In genomic region chr10:33559105-33559504, GRCh38 we compare ENCODE assay signal across 14 cellular contexts.
DNase-seq lines count a peak whose midpoint lies in the region; ATAC-seq and TF ChIP-seq lines count a peak whose summit lies in the region.
"Had no signal": no experiment of that assay in that cellular context is flagged by ENCODE, and none has a peak within 500 bp of the region (broad histone marks: within the 10 kb centered on the region; RNA-seq: fewer than 3 reads in every experiment).

No MANE protein-coding gene starts in this region.

- peak; percentile 45 for ATAC-seq in left ventricle myocardium superior
- ATAC-seq: WTC11 had no signal

- H3K4me3 ChIP-seq in left ventricle myocardium inferior: no peak overlapping the region
- no peak overlapping the region for H3K4me3 ChIP-seq in fibroblast of the aortic adventitia (ENCODE audit: low read depth, low read length)
- H3K4me3 ChIP-seq: neural progenitor cell, Peyer's patch had no signal

- TF ChIP-seq CTCF in left ventricle myocardium inferior (IDR thresholded peaks at IDR 0.05; ENCODE audit: borderline replicate concordance) (no peak), RWPE1 (conservative IDR thresholded peaks at IDR 0.05; ENCODE audit: low read depth) (no peak), fibroblast of the aortic adventitia (IDR thresholded peaks at IDR 0.05; ENCODE audit: insufficient read depth, low read length) (peak; percentile 55)

- no peaks in the 10 kb centered on the region for H3K27me3 ChIP-seq in left ventricle myocardium inferior (ENCODE audit: low read depth)
- H3K27me3 ChIP-seq: neural progenitor cell, Peyer's patch had no signal

- H3K27ac ChIP-seq in left ventricle myocardium inferior (replicated peaks): no peak overlapping the region
- H3K27ac ChIP-seq in RWPE1: no peak overlapping the region; the same call in 1 of the 2 replicates
- H3K27ac ChIP-seq: C4-2B, neural progenitor cell, Peyer's patch had no signal

- no peaks in the 10 kb centered on the region for H3K9me3 ChIP-seq in left ventricle myocardium inferior (replicated peaks)
- H3K9me3 ChIP-seq: Peyer's patch had no signal

- CTCF ChIA-PET in RWPE1 (lab: Yijun Ruan, JAX): no interaction called here

- POLR2A ChIA-PET in RWPE1 (lab: Yijun Ruan, JAX; ENCODE audit: low non-redundant PET): no interaction called here

- no peak for DNase-seq in left ventricle myocardium superior
- no peak for DNase-seq in left ventricle myocardium inferior
- peak; percentile 84 for DNase-seq in RWPE1 (ENCODE audit: low spot score)
- peak; percentile 97 for DNase-seq in fibroblast of the aortic adventitia (ENCODE audit: low read depth)
- DNase-seq in NCI-H1436 (lab: John Stamatoyannopoulos, UW): no peak
- no peak for DNase-seq in NCI-H2227 (lab: John Stamatoyannopoulos, UW; ENCODE audit: unreplicated experiment)
- no peak for DNase-seq in GF-D8 (lab: John Stamatoyannopoulos, UW)
- DNase-seq in NCI-H1436 treated with DMSO at 0.1 percent for 48 hours (lab: John Stamatoyannopoulos, UW): no peak
- DNase-seq: activated naive CD4-positive, alpha-beta T cell treated with Interleukin-2 at 50 U/mL for 16 hours; effector CD8-positive, alpha-beta T cell; Peyer's patch had no signal

- intact Hi-C loops in left ventricle myocardium superior (cut with micrococcal nuclease) (no loop called here), left ventricle myocardium inferior (cut with micrococcal nuclease) (no loop called here)

- H3K36me3 ChIP-seq in left ventricle myocardium inferior: no peaks in the 10 kb centered on the region
- H3K36me3 ChIP-seq: neural progenitor cell, Peyer's patch had no signal

- peaks cover 8% of the 10 kb centered on the region for H3K4me1 ChIP-seq in left ventricle myocardium inferior
- H3K4me1 ChIP-seq: Peyer's patch had no signal

Comparison
In these comparisons a context has a peak if more than half of its experiments do, and no peak if none do; other contexts are left out.
1. DNase-seq: peak in RWPE1 (single experiment) and fibroblast of the aortic adventitia (single experiment); none in left ventricle myocardium superior (single experiment), left ventricle myocardium inferior (single experiment), NCI-H1436 (single experiment), NCI-H2227 (single experiment), GF-D8 (single experiment) and NCI-H1436 treated with DMSO at 0.1 percent for 48 hours (single experiment).